Comparison of ENCODE assay signal across 12 cellular contexts in genomic region chr5:32600057-32600622, GRCh38. TPM values are rescaled to one million over a fixed set of nuclear protein-coding genes. Genes with fewer than 3 reads are reported as not detected.
DNase-seq lines count a peak whose midpoint lies in the region; ATAC-seq, FAIRE-seq and TF ChIP-seq lines count a peak whose summit lies in the region.
"Had no signal": no experiment of that assay in that cellular context is flagged by ENCODE, and none has a peak within 500 bp of the region (broad histone marks: within the 10 kb centered on the region; RNA-seq: fewer than 3 reads in every experiment).

No MANE protein-coding gene starts in this region.

- H3K4me1 ChIP-seq in ACC112 (ENCODE audit: control insufficient read depth, insufficient read depth, low read length, unreplicated experiment) (peaks cover 56% of the 10 kb centered on the region), HepG2 (ENCODE audit: insufficient read depth, low read length) (peaks cover 23% of the 10 kb centered on the region)

- DNase-seq in choroid plexus epithelial cell (ENCODE audit: low read depth): peak; percentile 58
- no peak for DNase-seq in HepG2 (ENCODE audit: low spot score)
- DNase-seq in activated CD4-positive, alpha-beta T cell treated with anti-CD3 and anti-CD28 coated beads, Interleukin-2, amount 50 U/mL, for 4 hours: no peak
- DNase-seq: CD4-positive, CD25-positive, alpha-beta regulatory T cell; small intestine; stimulated activated naive CD4-positive, alpha-beta T cell had no signal

- CTCF ChIA-PET in HepG2 (lab: Yijun Ruan, JAX; ENCODE audit: low intra/inter-chr PET ratio, low total read pairs): no interaction called here

- H3K4me3 ChIP-seq in ACC112 (ENCODE audit: low read depth, low read length): peak overlapping the region; percentile 27; the same call in 1 of the 2 replicates
- no peak overlapping the region for H3K4me3 ChIP-seq in choroid plexus epithelial cell (ENCODE audit: low read depth, low read length)
- no peak overlapping the region for H3K4me3 ChIP-seq in HepG2 (replicated peaks in 1 of 3; ENCODE audit: insufficient read depth in 1 of 3, low read depth in 2 of 3, low read length in 3 of 3)

- no peak for TF ChIP-seq POLR2A in HepG2 (IDR thresholded peaks at IDR 0.05; ENCODE audit: insufficient read depth in 1 of 2, low read depth in 2 of 2, low read length in 2 of 2)

- no TSS peak for BruUV-seq in HepG2 (replicated peaks; lab: Mats Ljungman, UMichigan)

- no peak for FAIRE-seq in HepG2 (lab: Jason Lieb, UNC)
- FAIRE-seq: H1 had no signal

- no peak overlapping the region for H3K9ac ChIP-seq in HepG2 (ENCODE audit: insufficient read depth, low read depth, low read length)

- TF ChIP-seq CTCF in choroid plexus epithelial cell (conservative IDR thresholded peaks at IDR 0.05; ENCODE audit: low read depth, low read length) (no peak), HepG2 (CRISPR knock-in tag; IDR thresholded peaks at IDR 0.05) (no peak)

- in situ Hi-C loops in HepG2 (cut with HindIII; ENCODE audit: extremely low pct_ligation_motif_present, low pct_unique_long_range_greater_than_20kb): no loop called here

- H3K36me3 ChIP-seq in ACC112 (ENCODE audit: insufficient read depth, low read length) (peaks cover 18% of the 10 kb centered on the region), HepG2 (replicated peaks in 1 of 2; ENCODE audit: control insufficient read depth in 1 of 2, insufficient read depth in 2 of 2, low read length in 2 of 2) (peaks cover 17 to 69% of the 10 kb centered on the region in 2 experiments)

- H3K27ac ChIP-seq in ACC112 (ENCODE audit: low read depth, low read length) (peak overlapping the region; percentile 30), HepG2 (ENCODE audit: extremely low read length, insufficient read depth, low read length) (no peak overlapping the region)

- TF ChIP-seq EP300 in Ishikawa (IDR thresholded peaks at IDR 0.05; ENCODE audit: borderline replicate concordance): no peak
- TF ChIP-seq EP300 in HepG2 (IDR thresholded peaks at IDR 0.05; ENCODE audit: low read depth in 2 of 2, low read length in 2 of 2): no peak
- no peak for TF ChIP-seq EP300 in HepG2 (CRISPR knock-in tag; IDR thresholded peaks at IDR 0.05; ENCODE audit: borderline replicate concordance)

- H3K79me2 ChIP-seq in ACC112 (ENCODE audit: control insufficient read depth, insufficient read depth, low read length, unreplicated experiment) (peaks cover 45% of the 10 kb centered on the region), HepG2 (ENCODE audit: insufficient read depth, low read length) (peaks cover 46% of the 10 kb centered on the region)

- H4K20me1 ChIP-seq in HepG2 (ENCODE audit: insufficient read depth, low read length): peaks cover 41% of the 10 kb centered on the region

- WGBS in HepG2 (ENCODE audit: low lambda C conversion rate): 95% methylated on average over 4 of the region's 4 CpGs

- H2AFZ ChIP-seq in ACC112 (ENCODE audit: low read length, unreplicated experiment): no peak overlapping the region
- no peak overlapping the region for H2AFZ ChIP-seq in HepG2 (ENCODE audit: low read length)

- H3K4me2 ChIP-seq in HepG2 (ENCODE audit: low read depth, low read length): no peak overlapping the region

- H3K9me3 ChIP-seq in HepG2 (ENCODE audit: low read length): no peaks in the 10 kb centered on the region

- no peaks in the 10 kb centered on the region for H3K27me3 ChIP-seq in ACC112 (ENCODE audit: insufficient read depth, low read length)
- H3K27me3 ChIP-seq in HepG2 (ENCODE audit: control insufficient read depth in 1 of 2, insufficient read depth in 2 of 2, low read length in 2 of 2): no peaks in the 10 kb centered on the region

- no peak for TF ChIP-seq RAD21 in Ishikawa (IDR thresholded peaks at IDR 0.05; ENCODE audit: low read depth)
- TF ChIP-seq RAD21 in HepG2 (CRISPR knock-in tag; IDR thresholded peaks at IDR 0.05): no peak

- no peak for ATAC-seq in HepG2
- ATAC-seq in HG03457 (IDR thresholded peaks at IDR 0.05; ENCODE audit: unreplicated experiment): no peak
- no peak for ATAC-seq in HG03025 (IDR thresholded peaks at IDR 0.05; ENCODE audit: low FRiP score, unreplicated experiment)
- ATAC-seq in HG03108 (IDR thresholded peaks at IDR 0.05; ENCODE audit: unreplicated experiment): no peak

- intact Hi-C loops in HepG2 (cut with micrococcal nuclease; ENCODE audit: unreplicated experiment): no loop called here

- POLR2A ChIA-PET in HepG2 (lab: Yijun Ruan, JAX): no interaction called here

TF ChIP-seq in Ishikawa, 13 proteins besides CTCF, POLR2A, EP300 and RAD21 (continues in another document):
- TF ChIP-seq FOXM1 (IDR thresholded peaks at IDR 0.05; ENCODE audit: borderline replicate concordance, low read depth) (no peak), YY1 (IDR thresholded peaks at IDR 0.05; ENCODE audit: low read depth) (no peak)
- TF ChIP-seq, protein P1, sequence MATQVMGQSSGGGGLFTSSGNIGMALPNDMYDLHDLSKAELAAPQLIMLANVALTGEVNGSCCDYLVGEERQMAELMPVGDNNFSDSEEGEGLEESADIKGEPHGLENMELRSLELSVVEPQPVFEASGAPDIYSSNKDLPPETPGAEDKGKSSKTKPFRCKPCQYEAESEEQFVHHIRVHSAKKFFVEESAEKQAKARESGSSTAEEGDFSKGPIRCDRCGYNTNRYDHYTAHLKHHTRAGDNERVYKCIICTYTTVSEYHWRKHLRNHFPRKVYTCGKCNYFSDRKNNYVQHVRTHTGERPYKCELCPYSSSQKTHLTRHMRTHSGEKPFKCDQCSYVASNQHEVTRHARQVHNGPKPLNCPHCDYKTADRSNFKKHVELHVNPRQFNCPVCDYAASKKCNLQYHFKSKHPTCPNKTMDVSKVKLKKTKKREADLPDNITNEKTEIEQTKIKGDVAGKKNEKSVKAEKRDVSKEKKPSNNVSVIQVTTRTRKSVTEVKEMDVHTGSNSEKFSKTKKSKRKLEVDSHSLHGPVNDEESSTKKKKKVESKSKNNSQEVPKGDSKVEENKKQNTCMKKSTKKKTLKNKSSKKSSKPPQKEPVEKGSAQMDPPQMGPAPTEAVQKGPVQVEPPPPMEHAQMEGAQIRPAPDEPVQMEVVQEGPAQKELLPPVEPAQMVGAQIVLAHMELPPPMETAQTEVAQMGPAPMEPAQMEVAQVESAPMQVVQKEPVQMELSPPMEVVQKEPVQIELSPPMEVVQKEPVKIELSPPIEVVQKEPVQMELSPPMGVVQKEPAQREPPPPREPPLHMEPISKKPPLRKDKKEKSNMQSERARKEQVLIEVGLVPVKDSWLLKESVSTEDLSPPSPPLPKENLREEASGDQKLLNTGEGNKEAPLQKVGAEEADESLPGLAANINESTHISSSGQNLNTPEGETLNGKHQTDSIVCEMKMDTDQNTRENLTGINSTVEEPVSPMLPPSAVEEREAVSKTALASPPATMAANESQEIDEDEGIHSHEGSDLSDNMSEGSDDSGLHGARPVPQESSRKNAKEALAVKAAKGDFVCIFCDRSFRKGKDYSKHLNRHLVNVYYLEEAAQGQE (IDR thresholded peaks at IDR 0.05; ENCODE audit: low read depth): no peak

TF ChIP-seq in HepG2, 621 proteins besides CTCF, POLR2A, EP300 and RAD21:
- TF ChIP-seq, protein P2, sequence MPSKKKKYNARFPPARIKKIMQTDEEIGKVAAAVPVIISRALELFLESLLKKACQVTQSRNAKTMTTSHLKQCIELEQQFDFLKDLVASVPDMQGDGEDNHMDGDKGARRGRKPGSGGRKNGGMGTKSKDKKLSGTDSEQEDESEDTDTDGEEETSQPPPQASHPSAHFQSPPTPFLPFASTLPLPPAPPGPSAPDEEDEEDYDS (CRISPR knock-in tag; IDR thresholded peaks at IDR 0.05): no peak
- TF ChIP-seq ZNF121 (CRISPR knock-in tag; IDR thresholded peaks at IDR 0.05): 0 out of 2 replicates have a peak, but pooled peaks have one; percentile 27

RNA-seq across cellular contexts. Expression of gene SUB1, which starts 14.8 kb away (rescaled TPM):
- total RNA-seq in HepG2 (2016; rRNA removed; fragmentation: Illumina TruSeq; extraction: Trizol): 693 and 1,107 TPM in 2 replicates
- total RNA-seq in HepG2 (2016; cell fraction: cytosol; rRNA removed; fragmentation: Illumina TruSeq; extraction: Trizol; ENCODE audit: low read depth): 104 and 117 TPM in 2 replicates
- total RNA-seq in HepG2 (2016; cell fraction: insoluble cytoplasmic fraction; rRNA removed; fragmentation: Illumina TruSeq; extraction: Trizol): 685 and 1,185 TPM in 2 replicates
- 142 and 153 TPM in 2 replicates for total RNA-seq in HepG2 (2016; cell fraction: membrane; rRNA removed; fragmentation: Illumina TruSeq; extraction: Trizol)
- total RNA-seq in HepG2 (2016; cell fraction: nucleus; rRNA removed; fragmentation: Illumina TruSeq; extraction: Trizol): 256 and 257 TPM in 2 replicates
- polyA plus RNA-seq in HepG2 (2011; rRNA removed): 113 and 182 TPM in 2 replicates
- polyA plus RNA-seq in HepG2 (2011; cell fraction: cytosol; rRNA removed): 33.5 and 65.0 TPM in 2 replicates
- polyA plus RNA-seq in HepG2 (2011; cell fraction: nucleus; rRNA removed): 30.4 and 38.9 TPM in 2 replicates
- 190 and 260 TPM in 2 replicates for polyA plus RNA-seq in HepG2 (2012)
- polyA plus RNA-seq in HepG2 (2016; cell fraction: cytosol; fragmentation: Illumina TruSeq; extraction: Trizol; ENCODE audit: low read depth): 120 and 131 TPM in 2 replicates
- 1,199 and 1,366 TPM in 2 replicates for polyA plus RNA-seq in HepG2 (2016; cell fraction: insoluble cytoplasmic fraction; fragmentation: Illumina TruSeq; extraction: Trizol; ENCODE audit: low read depth)
- 144 and 151 TPM in 2 replicates for polyA plus RNA-seq in HepG2 (2016; cell fraction: membrane; fragmentation: Illumina TruSeq; extraction: Trizol; ENCODE audit: low read depth)
- 446 and 467 TPM in 2 replicates for polyA plus RNA-seq in HepG2 (2016; cell fraction: nucleus; fragmentation: Illumina TruSeq; extraction: Trizol; ENCODE audit: insufficient read depth, low read depth)
- polyA minus RNA-seq in HepG2 (2011; rRNA and poly(A)+ RNA removed; ENCODE audit: low replicate concordance): 24.7 and 28.7 TPM in 2 replicates
- 45.4 and 50.6 TPM in 2 replicates for polyA minus RNA-seq in HepG2 (2011; cell fraction: cytosol; rRNA and poly(A)+ RNA removed)
- 145 and 207 TPM in 2 replicates for polyA minus RNA-seq in HepG2 (2011; cell fraction: nucleus; rRNA and poly(A)+ RNA removed)
